In the genomic region with DNA sequence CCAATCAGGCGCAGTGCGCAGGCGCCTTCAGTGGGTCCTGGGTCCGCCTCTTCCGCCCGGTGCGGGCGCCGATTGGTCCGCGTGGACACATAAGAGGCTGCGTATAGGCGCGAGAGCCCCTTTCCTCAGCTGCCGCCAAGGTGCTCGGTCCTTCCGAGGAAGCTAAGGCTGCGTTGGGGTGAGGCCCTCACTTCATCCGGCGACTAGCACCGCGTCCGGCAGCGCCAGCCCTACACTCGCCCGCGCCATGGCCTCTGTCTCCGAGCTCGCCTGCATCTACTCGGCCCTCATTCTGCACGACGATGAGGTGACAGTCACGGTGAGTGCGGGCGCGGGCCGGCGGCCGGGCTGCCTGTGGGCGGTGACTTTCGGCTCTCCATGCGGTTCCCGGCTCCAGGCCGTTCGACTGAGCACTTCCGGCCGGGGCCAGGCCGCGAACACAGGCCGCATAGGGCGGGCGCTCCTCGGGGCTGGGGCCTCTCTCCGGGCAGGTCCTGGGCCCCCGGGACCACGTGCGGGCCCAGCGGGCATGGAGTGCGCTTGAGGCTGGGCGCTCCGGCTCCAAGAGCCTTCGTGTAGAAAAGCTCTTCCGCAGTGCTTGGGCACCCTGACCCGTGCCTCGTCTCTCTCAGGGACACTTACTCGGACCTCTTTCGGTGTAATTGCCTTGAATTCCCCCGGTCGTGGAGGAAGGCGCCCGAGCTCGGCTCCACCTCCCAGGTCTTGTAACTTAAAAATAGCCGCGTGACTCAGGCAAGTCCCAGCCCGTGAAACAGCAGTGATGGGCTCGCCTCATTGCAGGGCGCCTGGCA, we compare ENCODE assay signal across 8 cellular contexts. TPM values are rescaled to one million over a fixed set of nuclear protein-coding genes. Genes with fewer than 3 reads are reported as not detected.
DNase-seq lines count a peak whose midpoint lies in the region; ATAC-seq and TF ChIP-seq lines count a peak whose summit lies in the region.

A gene (plus strand): TSS at position 117 of the 812 bp plus-strand sequence. CDS start 131 bp downstream, at position 248.

- peak within 1 kb of the TSS; percentile 94 for H3K27ac ChIP-seq in left ventricle myocardium inferior (replicated peaks)
- peak within 1 kb of the TSS; percentile 82 to 90 for H3K27ac ChIP-seq in prostate gland
- H3K27ac ChIP-seq in urinary bladder (ENCODE audit: low read depth) = peak within 1 kb of the TSS; percentile 77

- no peaks in the 10 kb centered on the region for H3K27me3 Mint-ChIP-seq in T-helper 17 cell

- H3K36me3 ChIP-seq in left ventricle myocardium inferior (peaks cover 37% of the 10 kb centered on the region), prostate gland (no peaks in the 10 kb centered on the region), urinary bladder (ENCODE audit: insufficient read depth) (peaks cover 3% of the 10 kb centered on the region)

- intact Hi-C loops in left ventricle myocardium inferior (cut with micrococcal nuclease) = no loop called here
- intact Hi-C loops in prostate gland (cut with DNase I) = no loop called here

- H3K4me3 ChIP-seq in left ventricle myocardium inferior (peak within 1 kb of the TSS; percentile 92), prostate gland (peak within 1 kb of the TSS; percentile 76 to 92), urinary bladder (ENCODE audit: low read depth, low read length) (peak within 1 kb of the TSS; percentile 53)

- no peaks in the 10 kb centered on the region for H3K27me3 ChIP-seq in left ventricle myocardium inferior (ENCODE audit: low read depth)
- no peaks in the 10 kb centered on the region for H3K27me3 ChIP-seq in prostate gland (replicated peaks; ENCODE audit: insufficient read depth)

- H3K9me3 ChIP-seq in T-helper 17 cell (ENCODE audit: control insufficient read depth, low read length, poor library complexity, severe bottlenecking) (peaks cover 6% of the 10 kb centered on the region), left ventricle myocardium inferior (replicated peaks) (no peaks in the 10 kb centered on the region), prostate gland (no peaks in the 10 kb centered on the region)

- in situ Hi-C loops in GM13976 (cut with MboI; ENCODE audit: low sequenced_read_pairs, unreplicated experiment) = no loop called here

- H3K4me3 Mint-ChIP-seq in T-helper 17 cell = peak within 1 kb of the TSS; percentile 99

- H3K36me3 Mint-ChIP-seq in T-helper 17 cell (ENCODE audit: low read depth) = peaks cover 8% of the 10 kb centered on the region

- H3K4me1 Mint-ChIP-seq in T-helper 17 cell = peaks cover 36% of the 10 kb centered on the region

- TF ChIP-seq CTCF in GM13976 (IDR thresholded peaks at IDR 0.05; ENCODE audit: borderline replicate concordance, control extremely low read depth, extremely low read depth, insufficient read depth, missing control alignments) = no peak
- no peak for TF ChIP-seq CTCF in left ventricle myocardium inferior (IDR thresholded peaks at IDR 0.05; ENCODE audit: borderline replicate concordance)
- TF ChIP-seq CTCF in prostate gland (IDR thresholded peaks at IDR 0.05) = no peak

- DNase-seq in GM13976 (ENCODE audit: low spot score) (peak; percentile 94), NCI-H1436 treated with DMSO at 0.1 percent for 48 hours (lab: John Stamatoyannopoulos, UW) (peak; percentile 69), T-helper 17 cell (peak; percentile 89 to 95 (median 93)), amygdala (lab: John Stamatoyannopoulos, UW) (peak; percentile 69 to 99 (median 92)), left ventricle myocardium inferior (peak; percentile 96), prostate gland (ENCODE audit: low spot score) (peak; percentile 96)

- peak; percentile 61 for TF ChIP-seq POLR2A in prostate gland (IDR thresholded peaks at IDR 0.05)

- under 1% methylated on average over 63 of the region's 77 CpGs for WGBS in prostate gland
- under 1% methylated on average over 77 of the region's 77 CpGs for WGBS in urinary bladder

- H3K27ac Mint-ChIP-seq in T-helper 17 cell = peak within 1 kb of the TSS; percentile 99

- peak; percentile 88 for ATAC-seq in HG02798 (IDR thresholded peaks at IDR 0.05; ENCODE audit: poor library complexity, unreplicated experiment)
- ATAC-seq in T-helper 17 cell = peak; percentile 85

- H3K4me1 ChIP-seq in left ventricle myocardium inferior (peaks cover 47% of the 10 kb centered on the region), prostate gland (replicated peaks) (peaks cover 7% of the 10 kb centered on the region), urinary bladder (ENCODE audit: insufficient read depth) (peaks cover 2% of the 10 kb centered on the region)

RNA-seq across cellular contexts. Expression of the gene that starts here (rescaled TPM):
- 1,000 to 10,000 TPM; 2,488 to 2,685 TPM for total RNA-seq in T-helper 17 cell
- 1,299 TPM for total RNA-seq in left ventricle myocardium inferior
- total RNA-seq in prostate gland = 100 to 1,000 TPM; 593 to 930 TPM
- total RNA-seq in urinary bladder = 65.9 TPM
- polyA plus RNA-seq in urinary bladder = 1,936 TPM

Comparison
In these comparisons a context has a peak if more than half of its experiments do, and no peak if none do; other contexts are left out.
1. Peak in every context shown above with its lines: DNase-seq, ATAC-seq, H3K4me3 ChIP-seq and H3K27ac ChIP-seq.